ENCODE assay signal across 20 cellular contexts in the genomic region with DNA sequence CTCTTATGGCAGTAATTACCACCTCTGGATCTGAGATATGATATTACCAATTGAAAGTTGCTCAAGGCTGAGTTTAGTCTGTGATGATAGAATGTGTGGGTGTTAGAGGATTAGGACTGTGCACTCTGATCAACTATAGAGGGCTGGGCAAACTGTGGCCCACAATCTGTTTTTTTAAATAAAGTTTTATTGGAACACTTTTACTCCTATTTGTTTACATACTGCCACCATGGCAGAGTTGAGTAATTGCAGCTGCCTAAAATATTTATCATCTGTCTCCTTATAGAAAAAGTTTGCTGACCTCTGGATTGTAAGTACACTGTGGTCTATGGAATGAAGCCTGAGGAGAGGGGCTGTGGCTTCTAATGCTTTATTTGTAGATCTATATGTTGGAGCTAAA.
"Had no signal": no experiment of that assay in that cellular context is flagged by ENCODE, and none has a peak within 500 bp of the region (broad histone marks: within the 10 kb centered on the region; RNA-seq: fewer than 3 reads in every experiment).

No MANE protein-coding gene starts in this region.

- ATAC-seq: activated CD4-positive, alpha-beta T cell treated with anti-CD3 and anti-CD28 coated beads for 36 hours; esophagus mucosa; left lung; natural killer cell treated with Interleukin-12 subunit alpha and Interleukin-12 subunit beta and Interleukin-15 and Interleukin-18, amount 100 ng/mL, for 72 hours; sciatic nerve had no signal

- H3K4me3 ChIP-seq: left lung, prostate gland, upper lobe of left lung had no signal

- H3K9me3 Mint-ChIP-seq: activated CD4-positive, alpha-beta memory T cell treated with anti-CD3 and anti-CD28 coated beads, Interleukin-2, amount 10 ng/mL, durations not matched to agents 7 days and 5 days; central memory CD8-positive, alpha-beta T cell; natural killer cell treated with Interleukin-12 subunit alpha and Interleukin-12 subunit beta and Interleukin-15 and Interleukin-18, amount 100 ng/mL, for 72 hours had no signal

- H3K27me3 ChIP-seq: left lung, upper lobe of left lung had no signal

- H3K4me1 ChIP-seq: left lung, prostate gland, upper lobe of left lung had no signal

- H3K9me3 ChIP-seq: left lung, prostate gland, upper lobe of left lung had no signal

- DNase-seq: activated CD4-positive, alpha-beta memory T cell treated with anti-CD3 and anti-CD28 coated beads, Interleukin-2, amount 10 ng/mL, durations not matched to agents 7 days and 5 days; activated CD4-positive, alpha-beta T cell treated with anti-CD3 and anti-CD28 coated beads for 36 hours; activated gamma-delta T cell; activated T-cell treated with anti-CD3 and anti-CD28 coated beads, Interleukin-2, amount 50 U/mL, for 48 hours; amygdala; head of caudate nucleus; islet precursor cell; left lung; occipital lobe; stimulated activated naive CD4-positive, alpha-beta T cell; substantia nigra; upper lobe of left lung had no signal

- H3K36me3 Mint-ChIP-seq: brain; natural killer cell treated with Interleukin-12 subunit alpha and Interleukin-12 subunit beta and Interleukin-15 and Interleukin-18, amount 100 ng/mL, for 72 hours had no signal

- H3K4me3 Mint-ChIP-seq: activated CD4-positive, alpha-beta memory T cell treated with anti-CD3 and anti-CD28 coated beads, Interleukin-2, amount 10 ng/mL, durations not matched to agents 7 days and 5 days; activated CD4-positive, alpha-beta T cell treated with anti-CD3 and anti-CD28 coated beads for 36 hours; activated naive CD8-positive, alpha-beta T cell; brain; central memory CD8-positive, alpha-beta T cell; natural killer cell treated with Interleukin-12 subunit alpha and Interleukin-12 subunit beta and Interleukin-15 and Interleukin-18, amount 100 ng/mL, for 72 hours had no signal

- H3K4me1 Mint-ChIP-seq: central memory CD8-positive, alpha-beta T cell had no signal

- H3K27ac Mint-ChIP-seq: activated CD4-positive, alpha-beta memory T cell treated with anti-CD3 and anti-CD28 coated beads, Interleukin-2, amount 10 ng/mL, durations not matched to agents 7 days and 5 days; activated CD4-positive, alpha-beta T cell treated with anti-CD3 and anti-CD28 coated beads for 36 hours; activated naive CD8-positive, alpha-beta T cell; natural killer cell treated with Interleukin-12 subunit alpha and Interleukin-12 subunit beta and Interleukin-15 and Interleukin-18, amount 100 ng/mL, for 72 hours had no signal

- H3K27ac ChIP-seq: left lung, prostate gland, upper lobe of left lung, VCaP had no signal

- H3K36me3 ChIP-seq: left lung, prostate gland, upper lobe of left lung had no signal
